8 cellular contexts compared by ENCODE assay signal in genomic region chr22:23857606-23858483, GRCh38.
A peak's percentile ranks its signal among the peaks of the same experiment; 100 is the strongest.
DNase-seq lines count a peak whose midpoint lies in the region; ATAC-seq lines count a peak whose summit lies in the region.

A gene with protein sequence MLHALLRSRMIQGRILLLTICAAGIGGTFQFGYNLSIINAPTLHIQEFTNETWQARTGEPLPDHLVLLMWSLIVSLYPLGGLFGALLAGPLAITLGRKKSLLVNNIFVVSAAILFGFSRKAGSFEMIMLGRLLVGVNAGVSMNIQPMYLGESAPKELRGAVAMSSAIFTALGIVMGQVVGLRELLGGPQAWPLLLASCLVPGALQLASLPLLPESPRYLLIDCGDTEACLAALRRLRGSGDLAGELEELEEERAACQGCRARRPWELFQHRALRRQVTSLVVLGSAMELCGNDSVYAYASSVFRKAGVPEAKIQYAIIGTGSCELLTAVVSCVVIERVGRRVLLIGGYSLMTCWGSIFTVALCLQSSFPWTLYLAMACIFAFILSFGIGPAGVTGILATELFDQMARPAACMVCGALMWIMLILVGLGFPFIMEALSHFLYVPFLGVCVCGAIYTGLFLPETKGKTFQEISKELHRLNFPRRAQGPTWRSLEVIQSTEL (plus strand): TSS chr22:23857875. CDS start chr22:23858000, 125 bp downstream.

- DNase-seq in COLO829 (ENCODE audit: low spot score) (peak; percentile 99), HS-5 (ENCODE audit: low read depth) (peak; percentile 85), NK-92 (lab: John Stamatoyannopoulos, UW; ENCODE audit: unreplicated experiment) (peak; percentile 41), medulla oblongata (ENCODE audit: extremely low spot score) (peak; percentile 98)
- DNase-seq in activated CD8-positive, alpha-beta memory T cell treated with anti-CD3 and anti-CD28 coated beads for 4 hours (ENCODE audit: low read depth in 2 of 2) = peak; percentile 86 to 89
- peak; percentile 87 to 92 (median 88) for DNase-seq in effector memory CD4-positive, alpha-beta T cell
- DNase-seq in stimulated activated CD4-positive, alpha-beta T cell treated with anti-CD3 and anti-CD28 coated beads, TNF-alpha, amount 100 ng/mL, for 48 hours (ENCODE audit: low read depth in 3 of 3) = peak; percentile 90 to 91 (median 90)

- H3K9me3 ChIP-seq in effector memory CD4-positive, alpha-beta T cell (ENCODE audit: control insufficient read depth, low read length) = no peaks in the 10 kb centered on the region

- H3K27me3 ChIP-seq in effector memory CD4-positive, alpha-beta T cell (replicated peaks; ENCODE audit: control insufficient read depth, insufficient read depth, low read length, poor library complexity, severe bottlenecking) = no peaks in the 10 kb centered on the region

- peak; percentile 93 for ATAC-seq in GM19468 (IDR thresholded peaks at IDR 0.05; ENCODE audit: extremely low read depth, unreplicated experiment)

- no peaks in the 10 kb centered on the region for H3K36me3 ChIP-seq in effector memory CD4-positive, alpha-beta T cell (ENCODE audit: control insufficient read depth, insufficient read depth, low read length)

- peak within 1 kb of the TSS; percentile 92 for H3K4me3 ChIP-seq in effector memory CD4-positive, alpha-beta T cell (ENCODE audit: insufficient read depth, low read depth, low read length, poor library complexity, severe bottlenecking)

- H3K4me1 ChIP-seq in effector memory CD4-positive, alpha-beta T cell (ENCODE audit: control insufficient read depth, insufficient read depth, low read length, poor library complexity, severe bottlenecking) = peaks cover 14% of the 10 kb centered on the region

- H3K27ac ChIP-seq in effector memory CD4-positive, alpha-beta T cell (ENCODE audit: insufficient read depth, low read length, poor library complexity, severe bottlenecking) = peak within 1 kb of the TSS; percentile 65

Comparison
In these comparisons a context has a peak if more than half of its experiments do, and no peak if none do; other contexts are left out.
1. Peak in every context shown above with its lines: DNase-seq, ATAC-seq, H3K4me3 ChIP-seq and H3K27ac ChIP-seq.
2. DNase-seq: peak in every context shown above with its lines; median percentile 99 in COLO829; 98 in medulla oblongata; 90 in stimulated activated CD4-positive, alpha-beta T cell treated with anti-CD3 and anti-CD28 coated beads, TNF-alpha, amount 100 ng/mL, for 48 hours; 88 in effector memory CD4-positive, alpha-beta T cell; 88 in activated CD8-positive, alpha-beta memory T cell treated with anti-CD3 and anti-CD28 coated beads for 4 hours; 85 in HS-5; 41 in NK-92.